Comparison of ENCODE assay signal across 2 cellular contexts in genomic region chr10:7165500-7166177, GRCh38.
TF ChIP-seq lines count a peak whose summit lies in the region.

No MANE protein-coding gene starts in this region.

TF ChIP-seq in liver, 16 proteins besides CTCF, POLR2A, EP300 and RAD21 (continued from another document):
- TF ChIP-seq ZBTB33 (IDR thresholded peaks at IDR 0.05) (no peak), ATF3 (IDR thresholded peaks at IDR 0.05) (no peak), HNF4A (conservative IDR thresholded peaks at IDR 0.05) (peak in 1 of 2 donors; percentile 31), EGR1 (IDR thresholded peaks at IDR 0.05; ENCODE audit: low read depth in 2 of 2) (no peak), SP1 (IDR thresholded peaks at IDR 0.05) (peak; percentile 30), GABPA (IDR thresholded peaks at IDR 0.05 in 1 of 2, conservative IDR thresholded peaks at IDR 0.05 in 1 of 2) (no peak), HNF4G (IDR thresholded peaks at IDR 0.05) (no peak)

TF ChIP-seq in HepG2, 621 proteins besides CTCF, POLR2A, EP300 and RAD21 (continued from another document):
- TF ChIP-seq ETS1 (CRISPR knock-in tag; IDR thresholded peaks at IDR 0.05): no peak
- TF ChIP-seq MYC (CRISPR knock-in tag; IDR thresholded peaks at IDR 0.05; ENCODE audit: borderline replicate concordance): no peak
- no peak for TF ChIP-seq ETV6 (CRISPR knock-in tag; conservative IDR thresholded peaks at IDR 0.05)
- no peak for TF ChIP-seq MBNL3 (CRISPR knock-in tag; conservative IDR thresholded peaks at IDR 0.05)
- TF ChIP-seq ZBTB7A (CRISPR knock-in tag; IDR thresholded peaks at IDR 0.05): no peak
- no peak for TF ChIP-seq MAF1 (CRISPR knock-in tag; IDR thresholded peaks at IDR 0.05; ENCODE audit: borderline replicate concordance)
- no peak for TF ChIP-seq IRX3 (CRISPR knock-in tag; IDR thresholded peaks at IDR 0.05; ENCODE audit: borderline replicate concordance, low read depth)
- TF ChIP-seq SALL1 (CRISPR knock-in tag; IDR thresholded peaks at IDR 0.05): no peak
- no peak for TF ChIP-seq DMTF1 (CRISPR knock-in tag; IDR thresholded peaks at IDR 0.05)
